In genomic region chr3:149523899-149524298, GRCh38 we compare ENCODE assay signal across 24 cellular contexts. TPM values are rescaled to one million over a fixed set of nuclear protein-coding genes. Genes with fewer than 3 reads are reported as not detected.
"Had no signal": no experiment of that assay in that cellular context is flagged by ENCODE, and none has a peak within 500 bp of the region (broad histone marks: within the 10 kb centered on the region; RNA-seq: fewer than 3 reads in every experiment).

No MANE protein-coding gene starts in this region.

- H3K27me3 ChIP-seq: ascending aorta, brain microvascular endothelial cell, esophagus muscularis mucosa, gastrocnemius medialis, spleen, upper lobe of left lung had no signal

- H3K27ac ChIP-seq: ascending aorta, brain microvascular endothelial cell, gastrocnemius medialis, prostate gland, spleen, WERI-Rb-1 had no signal

- H3K9me3 ChIP-seq: ascending aorta, esophagus muscularis mucosa, gastrocnemius medialis, prostate gland, spleen, upper lobe of left lung had no signal

- H3K4me1 ChIP-seq: prostate gland had no signal

- H3K36me3 ChIP-seq: prostate gland, WERI-Rb-1 had no signal

- ATAC-seq: activated naive CD4-positive, alpha-beta T cell treated with anti-CD3 and anti-CD28 coated beads, Interleukin-2, amount 50 U/mL, for 72 hours; activated T-helper 17 cell treated with anti-CD3 and anti-CD28 coated beads, Interleukin-2, amount 50 U/mL, for 72 hours; gastrocnemius medialis had no signal

- DNase-seq: activated CD4-positive, alpha-beta T cell treated with anti-CD3 and anti-CD28 coated beads, Interleukin-2, amount 50 U/mL, for 4 hours; activated CD8-positive, alpha-beta memory T cell treated with anti-CD3 and anti-CD28 coated beads for 24 hours; activated CD8-positive, alpha-beta memory T cell treated with anti-CD3 and anti-CD28 coated beads, Interleukin-2, amount 50 U/mL, for 4 hours; activated T-cell treated with anti-CD3 and anti-CD28 coated beads, Interleukin-2, amount 50 U/mL, for 24 hours; brain microvascular endothelial cell; central memory CD4-positive, alpha-beta T cell; dermis blood vessel endothelial cell; effector CD8-positive, alpha-beta T cell; gastrocnemius medialis; hippocampal formation; mesenchymal stem cell; naive B cell; spleen; stimulated activated CD4-positive, alpha-beta T cell treated with anti-CD3 and anti-CD28 coated beads, Interleukin-4, amount 100 ng/mL, for 1 hour; stimulated activated naive CD4-positive, alpha-beta T cell treated with Interleukin-2 at 50 U/mL for 16 hours; upper lobe of left lung; WERI-Rb-1 had no signal

- H3K4me3 ChIP-seq: ascending aorta, esophagus muscularis mucosa, gastrocnemius medialis, prostate gland, spleen, upper lobe of left lung had no signal

RNA-seq across cellular contexts. Expression of gene TM4SF4, which starts 49.4 kb away (rescaled TPM):
- total RNA-seq: activated naive CD4-positive, alpha-beta T cell treated with anti-CD3 and anti-CD28 coated beads, Interleukin-2, amount 50 U/mL, for 72 hours; activated T-helper 17 cell treated with anti-CD3 and anti-CD28 coated beads, Interleukin-2, amount 50 U/mL, for 72 hours; ascending aorta; dermis blood vessel endothelial cell; neural crest cell; prostate gland; spleen; T-helper 2 cell treated with Interferon-gamma antibody and Interleukin-4, amounts not matched to agents 100 ng/mL and 5 ng/mL, for 36 hours had no signal
